In genomic region chr17:12438212-12438611, GRCh38 we compare ENCODE assay signal across 11 cellular contexts.
"Had no signal": no experiment of that assay in that cellular context is flagged by ENCODE, and none has a peak within 500 bp of the region (broad histone marks: within the 10 kb centered on the region; RNA-seq: fewer than 3 reads in every experiment).

No MANE protein-coding gene starts in this region.

- H3K4me3 ChIP-seq: GM23248, GM23338, HAP-1 had no signal

- H3K4me2 ChIP-seq: GM23338 had no signal

- H3K9me3 Mint-ChIP-seq: HFFc6 had no signal

- H3K27ac ChIP-seq: GM23248 had no signal

- H3K4me1 ChIP-seq: HAP-1 had no signal

- H2AFZ ChIP-seq: GM23248, GM23338 had no signal

- H3K27ac Mint-ChIP-seq: GM23338, HFFc6 had no signal

- ATAC-seq: GM23338, HCT116 had no signal

- H3K36me3 ChIP-seq: HAP-1 had no signal

- H3K9me3 ChIP-seq: HAP-1 had no signal

- H3K4me3 Mint-ChIP-seq: GM23338, H9 had no signal

- FAIRE-seq: H1, H54 had no signal

- H3K9ac ChIP-seq: GM23248 had no signal

- DNase-seq: GM23248, GOT3, H7, H9, HCEC 1CT, HFFc6 had no signal
